In genomic region chr1:234851450-234852438, GRCh38 we compare ENCODE assay signal across 9 cellular contexts.
DNase-seq lines count a peak whose midpoint lies in the region; ATAC-seq and TF ChIP-seq lines count a peak whose summit lies in the region.
"Had no signal": no experiment of that assay in that cellular context is flagged by ENCODE, and none has a peak within 500 bp of the region (broad histone marks: within the 10 kb centered on the region; RNA-seq: fewer than 3 reads in every experiment).

No MANE protein-coding gene starts in this region.

- peaks cover 49% of the 10 kb centered on the region for H3K4me1 Mint-ChIP-seq in T-helper 2 cell treated with Interferon-gamma antibody and Interleukin-4, amounts not matched to agents 5 μg/mL and 100 μg/mL, for 36 hours (ENCODE audit: low read depth)

- H3K36me3 Mint-ChIP-seq in T-helper 2 cell treated with Interferon-gamma antibody and Interleukin-4, amounts not matched to agents 5 μg/mL and 100 μg/mL, for 36 hours (ENCODE audit: low read depth): no peaks in the 10 kb centered on the region

- no peaks in the 10 kb centered on the region for H3K9me3 ChIP-seq in left lung

- TF ChIP-seq CTCF in left lung (IDR thresholded peaks at IDR 0.05): no peak

- no peaks in the 10 kb centered on the region for H3K9me3 Mint-ChIP-seq in T-helper 2 cell treated with Interferon-gamma antibody and Interleukin-4, amounts not matched to agents 5 μg/mL and 100 μg/mL, for 36 hours

- H3K27me3 Mint-ChIP-seq in T-helper 2 cell treated with Interferon-gamma antibody and Interleukin-4, amounts not matched to agents 5 μg/mL and 100 μg/mL, for 36 hours (ENCODE audit: low read depth): no peaks in the 10 kb centered on the region

- peak overlapping the region; percentile 10 for H3K4me3 Mint-ChIP-seq in T-helper 2 cell treated with Interferon-gamma antibody and Interleukin-4, amounts not matched to agents 5 μg/mL and 100 μg/mL, for 36 hours

- peak overlapping the region; percentile 28 for H3K27ac Mint-ChIP-seq in T-helper 2 cell treated with Interferon-gamma antibody and Interleukin-4, amounts not matched to agents 5 μg/mL and 100 μg/mL, for 36 hours

- intact Hi-C loops in left lung (cut with DNase I): no loop called here

- H3K36me3 ChIP-seq in left lung: no peaks in the 10 kb centered on the region

- peaks cover 0 to 54% of the 10 kb centered on the region in 2 donors for H3K4me1 ChIP-seq in left lung

- DNase-seq in T-helper 2 cell treated with Interferon-gamma antibody and Interleukin-4, amounts not matched to agents 5 μg/mL and 100 μg/mL, for 36 hours (ENCODE audit: low spot score): no peak
- DNase-seq in left lung: peak; percentile 67 to 75
- no peak for DNase-seq in NCI-H510A (lab: John Stamatoyannopoulos, UW)
- no peak for DNase-seq in NCI-H526 treated with DMSO at 0.1 percent for 48 hours (lab: John Stamatoyannopoulos, UW)
- DNase-seq in effector CD4-positive, alpha-beta T cell: no peak
- DNase-seq in stimulated activated CD4-positive, alpha-beta T cell treated with anti-CD3 and anti-CD28 coated beads, Interleukin-1b, Interleukin-23, amount 100 ng/mL, for 48 hours: no peak

- peak overlapping the region in 1 of 2 donors; percentile 74 for H3K27ac ChIP-seq in left lung
- H3K27ac ChIP-seq: epithelial cell of prostate had no signal

- no peak overlapping the region for H3K4me3 ChIP-seq in left lung

- ATAC-seq in GM18907 (IDR thresholded peaks at IDR 0.05; ENCODE audit: unreplicated experiment) (peak; percentile 46), HG03066 (IDR thresholded peaks at IDR 0.05; ENCODE audit: low read depth, unreplicated experiment) (peak; percentile 67), left lung (peak; percentile 53)

- no peaks in the 10 kb centered on the region for H3K27me3 ChIP-seq in left lung

Comparison
In these comparisons a context has a peak if more than half of its experiments do, and no peak if none do; other contexts are left out.
1. DNase-seq: peak in left lung (2 of 2); none in T-helper 2 cell treated with Interferon-gamma antibody and Interleukin-4, amounts not matched to agents 5 μg/mL and 100 μg/mL, for 36 hours (single experiment), NCI-H510A (single experiment), NCI-H526 treated with DMSO at 0.1 percent for 48 hours (single experiment), effector CD4-positive, alpha-beta T cell (single experiment) and stimulated activated CD4-positive, alpha-beta T cell treated with anti-CD3 and anti-CD28 coated beads, Interleukin-1b, Interleukin-23, amount 100 ng/mL, for 48 hours (single experiment).
2. Peak in every context shown above with its lines, with median percentiles within 50 percentile points of each other: ATAC-seq.